Comparison of ENCODE assay signal across 8 cellular contexts in the genomic region with DNA sequence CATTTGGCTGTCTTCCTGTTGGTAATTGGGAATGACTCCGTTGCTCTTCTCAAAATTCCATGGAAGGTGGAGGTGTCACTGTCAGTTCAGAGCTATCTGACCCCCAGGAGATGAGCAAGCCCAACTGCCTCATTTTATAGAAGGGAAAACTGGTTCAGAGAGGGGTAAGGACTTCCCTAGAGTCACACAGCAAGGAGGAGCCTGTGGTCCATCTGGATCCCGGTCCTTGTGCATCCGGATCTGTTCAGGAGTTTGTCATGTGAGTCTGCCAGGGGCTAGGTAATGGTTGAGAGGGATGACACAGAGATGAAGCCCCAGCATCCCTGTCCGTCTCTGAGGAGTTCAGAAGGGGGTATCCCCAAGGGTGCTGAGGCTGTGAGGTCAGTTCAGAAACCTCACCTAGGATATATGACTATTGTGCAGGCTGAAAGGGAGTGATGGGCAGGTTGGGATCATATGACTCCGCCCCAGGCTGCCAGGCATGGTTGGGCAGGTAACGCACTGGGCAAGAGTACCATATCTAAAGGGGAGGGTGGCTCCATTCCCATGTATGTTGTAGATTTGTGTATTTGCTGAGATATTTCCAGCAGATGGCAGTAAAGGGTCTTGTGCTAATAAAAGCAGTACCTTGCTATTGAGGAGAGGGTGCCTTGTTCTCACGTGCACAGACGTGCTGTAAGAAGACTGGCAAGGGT. TPM values are rescaled to one million over a fixed set of nuclear protein-coding genes. Genes with fewer than 3 reads are reported as not detected.
DNase-seq lines count a peak whose midpoint lies in the region; ATAC-seq, FAIRE-seq and TF ChIP-seq lines count a peak whose summit lies in the region.

No MANE protein-coding gene starts in this region.

- H3K9ac ChIP-seq in keratinocyte (ENCODE audit: control insufficient read depth, extremely low read depth, insufficient read depth, low read length), result no peak overlapping the region

- no peaks in the 10 kb centered on the region for H3K9me3 Mint-ChIP-seq in GM23338

- DNase-seq in BE2C, result no peak
- peak; percentile 83 for DNase-seq in GM23338 (ENCODE audit: low spot score)
- peak; percentile 75 for DNase-seq in NCI-H510A (lab: John Stamatoyannopoulos, UW)
- DNase-seq in astrocyte of the spinal cord (ENCODE audit: low read depth, low spot score), result peak; percentile 56
- DNase-seq in keratinocyte (ENCODE audit: low read depth, low spot score), result peak; percentile 28

- H3K27ac Mint-ChIP-seq in GM23338, result no peak overlapping the region

- H2AFZ ChIP-seq in GM23338 (no peak overlapping the region), keratinocyte (ENCODE audit: control insufficient read depth, low read length) (no peak overlapping the region)

- H3K4me3 ChIP-seq in BE2C (ENCODE audit: low read depth, low read length) (no peak overlapping the region), GM23338 (no peak overlapping the region), astrocyte of the spinal cord (ENCODE audit: low read depth, low read length) (no peak overlapping the region), keratinocyte (ENCODE audit: control insufficient read depth in 2 of 3, extremely low read depth in 1 of 3, insufficient read depth in 2 of 3, low read depth in 1 of 3, low read length in 3 of 3) (no peak overlapping the region)

- H3K4me1 Mint-ChIP-seq in GM23338, result no peaks in the 10 kb centered on the region

- peaks cover 5% of the 10 kb centered on the region for H3K27me3 Mint-ChIP-seq in GM23338 (ENCODE audit: insufficient read depth, low read depth, poor library complexity)

- no peaks in the 10 kb centered on the region for H3F3A ChIP-seq in GM23338 (replicated peaks; ENCODE audit: low read depth)

- H3K4me2 ChIP-seq in GM23338 (no peak overlapping the region), keratinocyte (ENCODE audit: control insufficient read depth, extremely low read depth, insufficient read depth, low read depth, low read length) (no peak overlapping the region)

- no peaks in the 10 kb centered on the region for H3K9me2 ChIP-seq in GM23338 (ENCODE audit: insufficient read depth)

- peaks cover 63% of the 10 kb centered on the region for H3K36me3 ChIP-seq in BE2C
- no peaks in the 10 kb centered on the region for H3K36me3 ChIP-seq in GM23338 (ENCODE audit: insufficient read depth)
- H3K36me3 ChIP-seq in keratinocyte (ENCODE audit: control insufficient read depth in 2 of 2, extremely low read depth in 1 of 2, insufficient read depth in 2 of 2, low read length in 2 of 2), result no peaks in the 10 kb centered on the region

- H3K27me3 ChIP-seq in BE2C (no peaks in the 10 kb centered on the region), GM23338 (ENCODE audit: insufficient read depth) (no peaks in the 10 kb centered on the region), keratinocyte (ENCODE audit: control insufficient read depth, extremely low read depth, insufficient read depth, low read length) (peaks cover 10% of the 10 kb centered on the region)

- H3K36me3 Mint-ChIP-seq in GM23338 (ENCODE audit: low read depth), result peaks cover 17% of the 10 kb centered on the region

- no peaks in the 10 kb centered on the region for H3K79me2 ChIP-seq in GM23338 (replicated peaks; ENCODE audit: insufficient read depth)
- H3K79me2 ChIP-seq in keratinocyte (ENCODE audit: control insufficient read depth, insufficient read depth, low read length), result no peaks in the 10 kb centered on the region

- H4K20me1 ChIP-seq in GM23338 (replicated peaks; ENCODE audit: insufficient read depth) (peaks cover 3% of the 10 kb centered on the region; the same call in 1 of the 2 replicates), keratinocyte (ENCODE audit: control insufficient read depth, extremely low read depth, insufficient read depth, low read length) (no peaks in the 10 kb centered on the region)

- no peaks in the 10 kb centered on the region for H3K9me3 ChIP-seq in BE2C
- H3K9me3 ChIP-seq in keratinocyte (ENCODE audit: control insufficient read depth, low read depth, low read length), result no peaks in the 10 kb centered on the region

- peaks cover 2% of the 10 kb centered on the region for H3K9me1 ChIP-seq in keratinocyte (ENCODE audit: control insufficient read depth, extremely low read depth, insufficient read depth, low read length)

- no peak overlapping the region for H3K27ac ChIP-seq in GM23338 (ENCODE audit: low read depth)
- no peak overlapping the region for H3K27ac ChIP-seq in keratinocyte (ENCODE audit: control insufficient read depth, insufficient read depth, low read length)

- FAIRE-seq in keratinocyte (lab: Jason Lieb, UNC), result peak; percentile 95

- H3K4me1 ChIP-seq in BE2C (no peaks in the 10 kb centered on the region), GM23338 (ENCODE audit: insufficient read depth) (no peaks in the 10 kb centered on the region), keratinocyte (ENCODE audit: control insufficient read depth, extremely low read depth, insufficient read depth, low read length) (peaks cover 13% of the 10 kb centered on the region)

- ATAC-seq in GM23338 (peak; percentile 77), GM21723 (IDR thresholded peaks at IDR 0.05; ENCODE audit: unreplicated experiment) (no peak), HG03439 (IDR thresholded peaks at IDR 0.05; ENCODE audit: unreplicated experiment) (no peak), HG03175 (IDR thresholded peaks at IDR 0.05; ENCODE audit: unreplicated experiment) (no peak)

- H3K4me3 Mint-ChIP-seq in GM23338, result no peak overlapping the region

- in situ Hi-C loops in astrocyte of the spinal cord (cut with HindIII; ENCODE audit: low sequenced_read_pairs), result no loop called here

- dilution Hi-C loops in keratinocyte (cut with MboI; ENCODE audit: extremely low pct_ligation_motif_present, low sequenced_read_pairs), result no loop called here

- TF ChIP-seq CTCF in BE2C (IDR thresholded peaks at IDR 0.05; ENCODE audit: low read depth, low read length) (peak; percentile 63), GM23338 (conservative IDR thresholded peaks at IDR 0.05; ENCODE audit: low read depth in 2 of 2) (peak; percentile 51 to 62), astrocyte of the spinal cord (IDR thresholded peaks at IDR 0.05; ENCODE audit: low read depth, low read length) (peak; percentile 58), keratinocyte (optimal IDR thresholded peaks at IDR 0.05 in 1 of 3, IDR thresholded peaks at IDR 0.05 in 1 of 3, conservative IDR thresholded peaks at IDR 0.05 in 1 of 3; ENCODE audit: extremely low read depth in 1 of 3, insufficient read depth in 2 of 3, low read length in 3 of 3) (peak; percentile 50 to 64 (median 63))

TF ChIP-seq in GM23338, 12 proteins besides CTCF, POLR2A, EP300 and RAD21 (continues in another document):
- no peak for TF ChIP-seq ZNF114 (CRISPR knock-in tag; IDR thresholded peaks at IDR 0.05)
- no peak for TF ChIP-seq JUNB (IDR thresholded peaks at IDR 0.05; ENCODE audit: unreplicated experiment)
- TF ChIP-seq POLR2AphosphoS5 (IDR thresholded peaks at IDR 0.05; ENCODE audit: low read depth), result no peak
- no peak for TF ChIP-seq EZH2phosphoT487 (IDR thresholded peaks at IDR 0.05; ENCODE audit: unreplicated experiment)
- no peak for TF ChIP-seq NANOG (IDR thresholded peaks at IDR 0.05; ENCODE audit: borderline replicate concordance)
- TF ChIP-seq EZH2 (IDR thresholded peaks at IDR 0.05; ENCODE audit: low read depth, unreplicated experiment), result no peak
- TF ChIP-seq STAT1 (IDR thresholded peaks at IDR 0.05; ENCODE audit: unreplicated experiment), result no peak

RNA-seq across cellular contexts. Expression of a gene that starts 16.0 kb away (rescaled TPM):
- 7.7 TPM for polyA plus RNA-seq in BE2C (2012; ENCODE audit: insufficient read depth, insufficient read length, low read depth)
- 8.3 and 10.3 TPM in 2 replicates for total RNA-seq in GM23338 (2014; rRNA removed; shearing (Covaris generic))
- polyA plus RNA-seq in GM23338 (2016; fragmentation: Nextera tagmentation; extraction: Ambion mirVana), result 11.3 and 12.3 TPM in 2 replicates
- 0.29 to 0.76 TPM (median 0.52 TPM) in 3 replicates for polyA plus RNA-seq in keratinocyte
- polyA plus RNA-seq in keratinocyte (2011; ENCODE audit: low read depth), result not detected
- 0.56 and 0.58 TPM in 2 replicates for polyA plus RNA-seq in keratinocyte (2011; cell fraction: cytosol; rRNA removed)
- polyA plus RNA-seq in keratinocyte (2011; cell fraction: nucleus; rRNA removed), result 1.3 and 1.5 TPM in 2 replicates
- 0.61 and 1.1 TPM in 2 replicates for polyA plus RNA-seq in keratinocyte (2012; ENCODE audit: low replicate concordance)
- polyA minus RNA-seq in keratinocyte, result 0.64 to 1.4 TPM (median 1.3 TPM) in 3 replicates
- polyA minus RNA-seq in keratinocyte (2011; cell fraction: cytosol; rRNA and poly(A)+ RNA removed), result not detected
- polyA minus RNA-seq in keratinocyte (2011; cell fraction: nucleus; rRNA and poly(A)+ RNA removed), result 1.1 and 1.4 TPM in 2 replicates
